Comparison of ENCODE assay signal across 1 cellular context in genomic region chr1:10450156-10450801, GRCh38.
TF ChIP-seq lines count a peak whose summit lies in the region.

No MANE protein-coding gene starts in this region.

TF ChIP-seq in GM23338, 12 proteins besides CTCF, POLR2A, EP300 and RAD21 (continued from another document):
- TF ChIP-seq ZNF462 (CRISPR knock-in tag; IDR thresholded peaks at IDR 0.05) (no peak), NANOG (IDR thresholded peaks at IDR 0.05; ENCODE audit: borderline replicate concordance) (no peak), ETS1 (IDR thresholded peaks at IDR 0.05) (no peak), EZH2 (IDR thresholded peaks at IDR 0.05; ENCODE audit: low read depth, unreplicated experiment) (no peak), REST (IDR thresholded peaks at IDR 0.05; ENCODE audit: unreplicated experiment) (no peak), STAT1 (IDR thresholded peaks at IDR 0.05; ENCODE audit: unreplicated experiment) (no peak), EZH2phosphoT487 (IDR thresholded peaks at IDR 0.05; ENCODE audit: unreplicated experiment) (no peak), CREB1 (CRISPR knock-in tag; IDR thresholded peaks at IDR 0.05; ENCODE audit: low read depth) (no peak), JUNB (IDR thresholded peaks at IDR 0.05; ENCODE audit: unreplicated experiment) (no peak), ZNF114 (CRISPR knock-in tag; IDR thresholded peaks at IDR 0.05) (no peak)
